Comparison of ENCODE assay signal across 8 cellular contexts in the genomic region with DNA sequence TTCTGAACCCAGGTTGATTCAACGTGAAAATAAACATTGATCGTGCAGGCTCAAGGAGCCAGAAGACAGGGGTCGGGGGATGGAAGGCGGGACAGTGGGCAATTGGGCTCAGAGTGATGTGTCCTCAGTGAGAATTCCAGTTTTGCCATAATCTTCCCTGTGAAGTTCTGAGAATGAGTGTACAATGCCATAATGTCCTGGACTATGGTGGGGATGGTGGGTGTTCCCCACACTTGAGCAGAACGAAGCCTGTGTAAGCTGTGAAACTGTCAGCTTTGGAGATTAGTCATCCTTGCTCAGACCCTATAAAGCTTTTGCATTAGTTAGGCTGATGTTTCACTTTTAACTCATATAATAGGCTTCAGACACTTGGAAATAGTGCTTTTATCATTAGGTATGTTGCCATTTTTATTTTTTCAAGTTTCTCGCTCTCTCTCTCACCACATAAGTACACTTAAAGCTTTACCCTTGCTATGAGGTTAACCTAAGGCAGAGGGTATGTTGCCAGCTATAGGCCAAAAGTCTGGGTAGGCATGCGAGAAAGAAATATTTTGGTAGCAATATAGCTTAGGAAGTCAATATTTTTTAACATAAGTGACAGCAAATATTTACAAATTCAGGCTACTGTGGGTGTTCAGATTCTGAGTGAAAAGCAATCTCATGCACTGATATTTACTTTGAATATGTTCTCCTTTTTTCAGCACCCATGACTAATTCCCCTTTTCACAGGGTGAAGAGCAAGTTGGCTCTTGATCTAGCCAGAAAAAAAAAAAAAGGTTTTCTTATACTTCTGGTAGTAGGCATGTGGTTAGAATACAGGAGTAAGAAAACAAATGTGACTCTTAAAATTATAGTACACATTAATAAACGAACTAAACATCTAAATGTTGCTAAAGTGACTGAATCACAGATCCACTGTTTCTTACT. TPM values are rescaled to one million over a fixed set of nuclear protein-coding genes. Genes with fewer than 3 reads are reported as not detected.
DNase-seq lines count a peak whose midpoint lies in the region; ATAC-seq and TF ChIP-seq lines count a peak whose summit lies in the region.

No MANE protein-coding gene starts in this region.

- no peaks in the 10 kb centered on the region for H3K9me3 ChIP-seq in A673 (ENCODE audit: low read depth, low read length, poor library complexity, severe bottlenecking)
- no peaks in the 10 kb centered on the region for H3K9me3 ChIP-seq in osteoblast (ENCODE audit: low read depth, low read length)
- no peaks in the 10 kb centered on the region for H3K9me3 ChIP-seq in esophagus squamous epithelium

- no peaks in the 10 kb centered on the region for H3K36me3 Mint-ChIP-seq in activated B cell treated with CpG ODN at 0.5 μM for 24 hours (ENCODE audit: low read depth)

- no peak for TF ChIP-seq CTCF in A673 (conservative IDR thresholded peaks at IDR 0.05; ENCODE audit: low read depth, low read length)
- TF ChIP-seq CTCF in activated B cell treated with CpG ODN at 0.5 μM for 24 hours (IDR thresholded peaks at IDR 0.05) = no peak
- no peak for TF ChIP-seq CTCF in osteoblast (IDR thresholded peaks at IDR 0.05; ENCODE audit: extremely low read depth, low read depth, low read length)
- no peak for TF ChIP-seq CTCF in esophagus squamous epithelium (IDR thresholded peaks at IDR 0.05)

- intact Hi-C loops in A673 (cut with micrococcal nuclease; ENCODE audit: unreplicated experiment) (no loop called here), activated B cell treated with CpG ODN at 0.5 μM for 24 hours (cut with micrococcal nuclease) (loop anchor here (1.0 to 5.0 kb wide), 6 partner anchors 8 to 69 kb away; a partner anchor contains a TSS), esophagus squamous epithelium (cut with DNase I) (no loop called here)

- TF ChIP-seq POLR2A in esophagus squamous epithelium (IDR thresholded peaks at IDR 0.05) = no peak

- no peaks in the 10 kb centered on the region for H3K27me3 Mint-ChIP-seq in activated B cell treated with CpG ODN at 0.5 μM for 24 hours

- H3K4me1 Mint-ChIP-seq in activated B cell treated with CpG ODN at 0.5 μM for 24 hours = peaks cover 70% of the 10 kb centered on the region

- H3K4me1 ChIP-seq in A673 (ENCODE audit: insufficient read depth, low read length, poor library complexity, severe bottlenecking) = no peaks in the 10 kb centered on the region
- peaks cover 52% of the 10 kb centered on the region for H3K4me1 ChIP-seq in osteoblast (ENCODE audit: insufficient read depth, low read length)
- peaks cover 0 to 31% (median 14%) of the 10 kb centered on the region in 3 donors for H3K4me1 ChIP-seq in esophagus squamous epithelium

- WGBS in esophagus squamous epithelium, 2 donors = 31 to 49% methylated on average over 8 of the region's 8 CpGs

- ATAC-seq in GM18867 (IDR thresholded peaks at IDR 0.05; ENCODE audit: unreplicated experiment) = peak; percentile 72
- ATAC-seq in HG02970 (IDR thresholded peaks at IDR 0.05; ENCODE audit: low FRiP score, unreplicated experiment) = peak; percentile 70
- ATAC-seq in activated B cell treated with CpG ODN at 0.5 μM for 24 hours (ENCODE audit: low read depth) = peak; percentile 82

- DNase-seq in A673 (ENCODE audit: low spot score) (peak; percentile 13), activated B cell treated with CpG ODN at 0.5 μM for 24 hours (no peak), osteoblast (ENCODE audit: insufficient read length, low spot score, missing footprints) (peak; percentile 64), foreskin melanocyte (no peak), H4 (ENCODE audit: low spot score) (no peak), esophagus squamous epithelium (lab: John Stamatoyannopoulos, UW) (no peak)

- CTCF ChIA-PET in A673 (lab: Charles Lee) (interaction anchor here (0.7 kb wide), 1 partner anchor 32 kb away, joined by 4 read pairs; no protein-coding TSS in a partner anchor), activated B cell treated with CpG ODN at 0.5 μM for 24 hours (lab: Charles Lee) (interaction anchor here (0.7 to 3.4 kb wide), 5 partner anchors 9 to 210 kb away, joined by 3 to 10 read pairs (median 3); no protein-coding TSS in a partner anchor)

- peak overlapping the region; percentile 64 for H3K4me3 Mint-ChIP-seq in activated B cell treated with CpG ODN at 0.5 μM for 24 hours

- no TSS peak for BruUV-seq in A673 (replicated peaks; lab: Mats Ljungman, UMichigan)

- H3K36me3 ChIP-seq in A673 (ENCODE audit: insufficient read depth, low read length, poor library complexity, severe bottlenecking) (no peaks in the 10 kb centered on the region), osteoblast (ENCODE audit: insufficient read depth, low read length) (no peaks in the 10 kb centered on the region), esophagus squamous epithelium (no peaks in the 10 kb centered on the region)

- H3K4me2 ChIP-seq in osteoblast (ENCODE audit: insufficient read depth, low read length) = peak overlapping the region; percentile 63

- H3K27ac ChIP-seq in A673 (ENCODE audit: low read depth, low read length, poor library complexity, severe bottlenecking) = no peak overlapping the region
- H3K27ac ChIP-seq in osteoblast (ENCODE audit: low read depth, low read length) = peak overlapping the region; percentile 95
- H3K27ac ChIP-seq in esophagus squamous epithelium = peak overlapping the region in 2 of 4 donors; percentile 6 to 29

- no peaks in the 10 kb centered on the region for H3K79me2 ChIP-seq in osteoblast (ENCODE audit: insufficient read depth, low read length)

- peak overlapping the region; percentile 89 for H3K27ac Mint-ChIP-seq in activated B cell treated with CpG ODN at 0.5 μM for 24 hours

- no peaks in the 10 kb centered on the region for H4K20me1 ChIP-seq in osteoblast (ENCODE audit: insufficient read depth, low read length)

- H3K4me3 ChIP-seq in A673 (ENCODE audit: low read depth, low read length, poor library complexity, severe bottlenecking) = no peak overlapping the region
- peak overlapping the region; percentile 15 for H3K4me3 ChIP-seq in osteoblast (ENCODE audit: insufficient read depth, low read length)
- H3K4me3 ChIP-seq in esophagus squamous epithelium = no peak overlapping the region

- peak overlapping the region; percentile 7 for H2AFZ ChIP-seq in osteoblast (ENCODE audit: low read length)

- POLR2A ChIA-PET in A673 (lab: Charles Lee; ENCODE audit: low non-redundant PET) = no interaction called here
- POLR2A ChIA-PET in activated B cell treated with CpG ODN at 0.5 μM for 24 hours (lab: Charles Lee) = interaction anchor here (0.6 to 5.7 kb wide), 14 partner anchors 8 to 302 kb away, joined by 3 to 36 read pairs (median 4); a partner anchor contains a TSS

- no peaks in the 10 kb centered on the region for H3K9me3 Mint-ChIP-seq in activated B cell treated with CpG ODN at 0.5 μM for 24 hours

- H3K27me3 ChIP-seq in A673 (replicated peaks; ENCODE audit: insufficient read depth, low read depth, low read length, poor library complexity) = no peaks in the 10 kb centered on the region
- no peaks in the 10 kb centered on the region for H3K27me3 ChIP-seq in osteoblast (ENCODE audit: insufficient read depth, low read length)
- no peaks in the 10 kb centered on the region for H3K27me3 ChIP-seq in esophagus squamous epithelium

RNA-seq across cellular contexts. Expression of a gene that starts 47.2 kb away (rescaled TPM):
- 12.2 TPM in 2 replicates for total RNA-seq in A673 (2021)
- total RNA-seq in activated B cell treated with CpG ODN at 0.5 μM for 24 hours = 33.2 and 33.3 TPM in 2 replicates
- 121 and 136 TPM in 2 replicates for total RNA-seq in osteoblast
- total RNA-seq in H4 (2014; rRNA removed; shearing (Covaris generic)) = 4.1 and 8.5 TPM in 2 replicates
- 10 to 100 TPM in 2 of 4 donors, 1 to 10 TPM in 1, under 1 TPM in 1; 0.57 to 16.2 (median 9.9) TPM for total RNA-seq in esophagus squamous epithelium

Comparison
In these comparisons a context has a peak if more than half of its experiments do, and no peak if none do; other contexts are left out.
1. DNase-seq: peak in A673 (single experiment) and osteoblast (single experiment); none in activated B cell treated with CpG ODN at 0.5 μM for 24 hours (single experiment), foreskin melanocyte (single experiment), H4 (single experiment) and esophagus squamous epithelium (single experiment).
2. Peak in every context shown above with its lines, with median percentiles within 50 percentile points of each other: ATAC-seq.